ENCODE assay signal across 27 cellular contexts in genomic region chr9:70672136-70672535, GRCh38.
DNase-seq lines count a peak whose midpoint lies in the region; ATAC-seq and TF ChIP-seq lines count a peak whose summit lies in the region.
"Had no signal": no experiment of that assay in that cellular context is flagged by ENCODE, and none has a peak within 500 bp of the region (broad histone marks: within the 10 kb centered on the region; RNA-seq: fewer than 3 reads in every experiment).

No MANE protein-coding gene starts in this region.

- no peaks in the 10 kb centered on the region for H3K4me1 ChIP-seq in mesenchymal stem cell (ENCODE audit: control insufficient read depth, insufficient read depth, low read depth, low read length)
- no peaks in the 10 kb centered on the region for H3K4me1 ChIP-seq in psoas muscle
- H3K4me1 ChIP-seq: gastrocnemius medialis, prostate gland had no signal

- H3K23ac ChIP-seq in mesenchymal stem cell (ENCODE audit: low read length in 2 of 2), result no peak overlapping the region

- no peak overlapping the region for H4K8ac ChIP-seq in mesenchymal stem cell (ENCODE audit: low read length)

- no peak overlapping the region for H3K4ac ChIP-seq in mesenchymal stem cell (ENCODE audit: low read depth in 1 of 2, low read length in 2 of 2)

- no peak overlapping the region for H2AFZ ChIP-seq in mesenchymal stem cell (ENCODE audit: low read depth, low read length)

- no peaks in the 10 kb centered on the region for H3K79me1 ChIP-seq in mesenchymal stem cell (replicated peaks; ENCODE audit: low read length, poor library complexity, severe bottlenecking)

- ATAC-seq in psoas muscle, result no peak
- ATAC-seq: activated naive CD4-positive, alpha-beta T cell treated with anti-CD3 and anti-CD28 coated beads, Interleukin-2, amount 50 U/mL, for 72 hours; effector memory CD8-positive, alpha-beta T cell; gastrocnemius medialis; naive thymus-derived CD4-positive, alpha-beta T cell; Right ventricle myocardium inferior; stimulated activated naive B cell treated with anti-CD40 and anti-IgM and Interleukin-4, amounts not matched to agents 10 μg/mL and 1 μg/mL and 100 μg/mL, for 72 hours had no signal

- no peak overlapping the region for H3K18ac ChIP-seq in mesenchymal stem cell (ENCODE audit: low read depth in 1 of 2, low read length in 2 of 2)

- no peak overlapping the region for H2BK12ac ChIP-seq in mesenchymal stem cell (ENCODE audit: low read length in 2 of 2)

- H3K36me3 ChIP-seq in mesenchymal stem cell (ENCODE audit: control insufficient read depth in 1 of 2, insufficient read depth in 2 of 2, low read depth in 1 of 2, low read length in 2 of 2) (no peaks in the 10 kb centered on the region), psoas muscle (ENCODE audit: insufficient read depth in 1 of 2, low read depth in 1 of 2) (no peaks in the 10 kb centered on the region)
- H3K36me3 ChIP-seq: gastrocnemius medialis, prostate gland had no signal

- TF ChIP-seq CTCF in psoas muscle (IDR thresholded peaks at IDR 0.05), result no peak

- no peak overlapping the region for H2BK15ac ChIP-seq in mesenchymal stem cell (ENCODE audit: low read depth, poor library complexity, severe bottlenecking)

- 76% methylated on average over 1 of the region's 1 CpG for WGBS in mesenchymal stem cell
- 7 to 23% (median 15%) methylated on average over 1 of the region's 1 CpG for WGBS in psoas muscle, 3 donors

- H3K27me3 ChIP-seq in mesenchymal stem cell (ENCODE audit: control insufficient read depth in 1 of 2, insufficient read depth in 1 of 2, low read length in 2 of 2) (no peaks in the 10 kb centered on the region), psoas muscle (ENCODE audit: insufficient read depth in 3 of 3, low read length in 2 of 3) (no peaks in the 10 kb centered on the region)
- H3K27me3 ChIP-seq: gastrocnemius medialis had no signal

- H4K91ac ChIP-seq in mesenchymal stem cell (ENCODE audit: low read length), result no peak overlapping the region

- H3K9me3 ChIP-seq in mesenchymal stem cell (ENCODE audit: control insufficient read depth, low read length) (no peaks in the 10 kb centered on the region), psoas muscle (no peaks in the 10 kb centered on the region)
- H3K9me3 ChIP-seq: gastrocnemius medialis, prostate gland had no signal

- H2AK5ac ChIP-seq in mesenchymal stem cell (ENCODE audit: low read length, severe bottlenecking), result no peak overlapping the region

- intact Hi-C loops in psoas muscle (cut with DNase I), result no loop called here

- H2BK5ac ChIP-seq in mesenchymal stem cell (ENCODE audit: low read depth, low read length, poor library complexity, severe bottlenecking), result no peak overlapping the region

- peak overlapping the region; percentile 71 for H3K9ac ChIP-seq in mesenchymal stem cell (ENCODE audit: low read length)

- H3K14ac ChIP-seq in mesenchymal stem cell (ENCODE audit: low read length in 2 of 2), result no peak overlapping the region

- no peak overlapping the region for H3K27ac ChIP-seq in mesenchymal stem cell (ENCODE audit: low read length, poor library complexity, severe bottlenecking)
- H3K27ac ChIP-seq in psoas muscle, result no peak overlapping the region
- H3K27ac ChIP-seq: 22Rv1, coronary artery, gastrocnemius medialis, prostate gland, skin epidermis had no signal

- H3K4me3 ChIP-seq in mesenchymal stem cell (ENCODE audit: insufficient read depth in 1 of 2, low read depth in 1 of 2, low read length in 2 of 2) (peak overlapping the region in 1 of 2 experiments; percentile 21), psoas muscle (no peak overlapping the region)
- H3K4me3 ChIP-seq: coronary artery, gastrocnemius medialis, prostate gland, skin epidermis had no signal

- DNase-seq in AG08395 (ENCODE audit: low spot score), result peak; percentile 6
- DNase-seq in NCI-H226, result peak; percentile 51
- DNase-seq in fibroblast of gingiva (ENCODE audit: low read depth), result peak; percentile 55
- no peak for DNase-seq in mesenchymal stem cell
- DNase-seq in T1000 (lab: John Stamatoyannopoulos, UW), result no peak
- no peak for DNase-seq in activated CD4-positive, alpha-beta T cell treated with anti-CD3 and anti-CD28 coated beads, Interleukin-2, amount 50 U/mL, for 4 hours
- DNase-seq in psoas muscle, result no peak
- DNase-seq in stimulated activated CD4-positive, alpha-beta T cell treated with anti-CD3 and anti-CD28 coated beads, Interleukin-1b, Interleukin-23, amount 100 ng/mL, for 48 hours, result no peak
- DNase-seq: activated CD4-positive, alpha-beta T cell treated with anti-CD3 and anti-CD28 coated beads for 48 hours; anterior cingulate cortex; effector memory CD8-positive, alpha-beta T cell; gastrocnemius medialis; H7; Karpas-422; midbrain; naive thymus-derived CD4-positive, alpha-beta T cell; NCI-H1436; NCI-H2081; NCI-H345; NCI-H69; stimulated activated naive B cell treated with anti-CD40 and anti-IgM and Interleukin-4, amounts not matched to agents 10 μg/mL and 1 μg/mL and 100 μg/mL, for 72 hours had no signal

- no peak overlapping the region for H2BK120ac ChIP-seq in mesenchymal stem cell (ENCODE audit: low read depth, low read length)

- H3K4me2 ChIP-seq in mesenchymal stem cell (ENCODE audit: low read length, poor library complexity, severe bottlenecking), result no peak overlapping the region

Comparison
In these comparisons a context has a peak if more than half of its experiments do, and no peak if none do; other contexts are left out.
1. DNase-seq: peak in AG08395 (single experiment), NCI-H226 (single experiment) and fibroblast of gingiva (single experiment); none in mesenchymal stem cell (single experiment), T1000 (single experiment), activated CD4-positive, alpha-beta T cell treated with anti-CD3 and anti-CD28 coated beads, Interleukin-2, amount 50 U/mL, for 4 hours (0 of 2), psoas muscle (0 of 2) and stimulated activated CD4-positive, alpha-beta T cell treated with anti-CD3 and anti-CD28 coated beads, Interleukin-1b, Interleukin-23, amount 100 ng/mL, for 48 hours (single experiment).